ENCODE assay signal across 8 cellular contexts in the genomic region with DNA sequence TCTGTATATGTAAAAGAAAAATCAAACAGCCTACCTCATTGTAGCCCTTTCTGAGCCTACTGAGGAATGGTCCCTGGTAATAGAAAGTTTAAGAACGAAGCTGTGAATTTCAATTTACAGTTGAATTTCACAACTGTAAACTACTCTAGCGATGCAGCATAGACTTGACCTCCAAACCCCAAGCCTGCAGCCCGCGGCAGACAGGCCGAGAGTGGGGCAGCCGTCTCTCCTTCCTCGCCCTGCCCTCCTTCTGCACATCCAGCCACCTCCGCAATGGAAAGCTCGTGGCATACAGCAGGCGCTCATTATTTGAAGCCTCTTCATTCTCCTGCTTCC. TPM values are rescaled to one million over a fixed set of nuclear protein-coding genes. Genes with fewer than 3 reads are reported as not detected.
DNase-seq lines count a peak whose midpoint lies in the region; ATAC-seq, FAIRE-seq and TF ChIP-seq lines count a peak whose summit lies in the region.

No MANE protein-coding gene starts in this region.

- no peaks in the 10 kb centered on the region for H3K36me3 ChIP-seq in mucosa of stomach (ENCODE audit: control insufficient read depth, insufficient read depth, low read length)

- BruUV-seq in MCF 10A (replicated peaks; lab: Mats Ljungman, UMichigan), result no TSS peak

- peak overlapping the region; percentile 54 for H3K9ac ChIP-seq in mucosa of stomach (ENCODE audit: low read length)

- peaks cover 12% of the 10 kb centered on the region for H3K4me1 ChIP-seq in mucosa of stomach (ENCODE audit: control insufficient read depth, insufficient read depth, low read length)

- no peak for DNase-seq in MCF 10A (ENCODE audit: unreplicated experiment)
- DNase-seq in Kasumi-1 (lab: John Stamatoyannopoulos, UW), result no peak
- no peak for DNase-seq in medulla oblongata (ENCODE audit: extremely low spot score)
- no peak for DNase-seq in occipital lobe (lab: John Stamatoyannopoulos, UW)
- DNase-seq in HTR-8/SVneo (ENCODE audit: insufficient read length, low spot score), result no peak

- H3K9me3 Mint-ChIP-seq in MCF 10A (ENCODE audit: unreplicated experiment), result no peaks in the 10 kb centered on the region

- no peak for FAIRE-seq in HTR-8/SVneo (lab: Jason Lieb, UNC)

- H3K4me3 Mint-ChIP-seq in MCF 10A (ENCODE audit: unreplicated experiment), result peak overlapping the region; percentile 84

- H3K4me3 ChIP-seq in mucosa of stomach (ENCODE audit: low read length), result peak overlapping the region; percentile 57

- no peak for TF ChIP-seq CTCF in MCF 10A (IDR thresholded peaks at IDR 0.05; ENCODE audit: unreplicated experiment)

- H3K27me3 Mint-ChIP-seq in MCF 10A (ENCODE audit: insufficient read depth, unreplicated experiment), result peaks cover 8% of the 10 kb centered on the region

- intact Hi-C loops in MCF 10A (cut with micrococcal nuclease), result loop anchor here (2.0 to 10.0 kb wide), 3 partner anchors 70 to 646 kb away; no protein-coding TSS in a partner anchor

- CTCF ChIA-PET in MCF 10A (lab: Yijun Ruan, JAX), result interaction anchor here (0.5 to 7.4 kb wide), 66 partner anchors 8 to 1100 kb away, joined by 3 to 147 read pairs (median 6); a partner anchor contains a TSS

- peaks cover 4% of the 10 kb centered on the region for H3K36me3 Mint-ChIP-seq in MCF 10A (ENCODE audit: insufficient read depth, unreplicated experiment)

- H3K27ac Mint-ChIP-seq in MCF 10A (ENCODE audit: low read depth, unreplicated experiment), result peak overlapping the region; percentile 27

- peaks cover 8% of the 10 kb centered on the region for H3K27me3 ChIP-seq in mucosa of stomach (ENCODE audit: control insufficient read depth, insufficient read depth, low read length)

- peaks cover 16% of the 10 kb centered on the region for H3K4me1 Mint-ChIP-seq in MCF 10A (ENCODE audit: insufficient read depth, unreplicated experiment)

- H3K9me3 ChIP-seq in mucosa of stomach (ENCODE audit: control insufficient read depth, low read length), result no peaks in the 10 kb centered on the region

- POLR2A ChIA-PET in MCF 10A (lab: Yijun Ruan, JAX), result interaction anchor here (0.9 to 2.6 kb wide), 9 partner anchors 10 to 515 kb away, joined by 3 to 19 read pairs (median 4); a partner anchor contains a TSS

- ATAC-seq in GM18499 (IDR thresholded peaks at IDR 0.05; ENCODE audit: insufficient read depth, unreplicated experiment) (peak; percentile 12), HG03108 (IDR thresholded peaks at IDR 0.05; ENCODE audit: unreplicated experiment) (peak; percentile 7)

RNA-seq across cellular contexts. Expression of a gene that starts 15.3 kb away (rescaled TPM):
- not detected in 2 replicates for total RNA-seq in MCF 10A (2022)
- not detected for total RNA-seq in occipital lobe

RNA-seq across cellular contexts. Expression of a gene that starts 19.2 kb away (rescaled TPM):
- total RNA-seq in MCF 10A (2022) (62.4 and 70.2 TPM in 2 replicates), occipital lobe (29.0 TPM)

RNA-seq across cellular contexts. Expression of a gene that starts 28.5 kb away (rescaled TPM):
- total RNA-seq in MCF 10A (2022), result not detected in 2 replicates
- not detected for total RNA-seq in occipital lobe

RNA-seq across cellular contexts. Expression of a gene that starts 54.2 kb away (rescaled TPM):
- 0.81 and 0.82 TPM in 2 replicates for total RNA-seq in MCF 10A (2022)
- total RNA-seq in occipital lobe, result 68.5 TPM

RNA-seq across cellular contexts. Expression of a gene that starts 59.4 kb away (rescaled TPM):
- total RNA-seq in MCF 10A (2022), result not detected in 2 replicates
- total RNA-seq in occipital lobe, result not detected
